Comparison of ENCODE assay signal across 8 cellular contexts in genomic region chr11:118572914-118573550, GRCh38. TPM values are rescaled to one million over a fixed set of nuclear protein-coding genes. Genes with fewer than 3 reads are reported as not detected.
DNase-seq lines count a peak whose midpoint lies in the region; ATAC-seq and TF ChIP-seq lines count a peak whose summit lies in the region.

No MANE protein-coding gene starts in this region.

- H3K27ac ChIP-seq in fibroblast of lung (ENCODE audit: insufficient read depth, low read length) = peak overlapping the region; percentile 100

- peaks cover 35% of the 10 kb centered on the region for H3K4me1 Mint-ChIP-seq in nephron progenitor cell

- H3K27ac Mint-ChIP-seq in nephron progenitor cell = peak overlapping the region; percentile 97

- peak overlapping the region; percentile 100 for H3K9ac ChIP-seq in fibroblast of lung (ENCODE audit: insufficient read depth, low read length)

- H3K27me3 Mint-ChIP-seq in nephron progenitor cell (ENCODE audit: low read depth, poor library complexity) = no peaks in the 10 kb centered on the region

- no peak overlapping the region for H2AFZ ChIP-seq in fibroblast of lung (ENCODE audit: low read length)

- H4K20me1 ChIP-seq in fibroblast of lung (ENCODE audit: control insufficient read depth, extremely low read depth, insufficient read depth, low read length) = peaks cover 2% of the 10 kb centered on the region

- H3K9me3 Mint-ChIP-seq in nephron progenitor cell = no peaks in the 10 kb centered on the region

- peak overlapping the region; percentile 44 for H3K4me2 ChIP-seq in fibroblast of lung (ENCODE audit: extremely low read depth, insufficient read depth, low read length)

- no peaks in the 10 kb centered on the region for H3K27me3 ChIP-seq in fibroblast of lung (ENCODE audit: control insufficient read depth, insufficient read depth, low read length)

- peak; percentile 37 for ATAC-seq in GM21529 (IDR thresholded peaks at IDR 0.05; ENCODE audit: unreplicated experiment)

- peaks cover 58% of the 10 kb centered on the region for H3K79me2 ChIP-seq in fibroblast of lung (ENCODE audit: control insufficient read depth, insufficient read depth, low read length)

- H3K4me3 Mint-ChIP-seq in nephron progenitor cell = peak overlapping the region; percentile 98

- no peaks in the 10 kb centered on the region for H3K9me3 ChIP-seq in fibroblast of lung (ENCODE audit: control insufficient read depth, insufficient read depth, low read depth, low read length)

- TF ChIP-seq CTCF in fibroblast of lung (conservative IDR thresholded peaks at IDR 0.05 in 1 of 2, IDR thresholded peaks at IDR 0.05 in 1 of 2; ENCODE audit: low read depth in 1 of 2, low read length in 2 of 2) (no peak), nephron progenitor cell (IDR thresholded peaks at IDR 0.05) (no peak)

- H3K4me1 ChIP-seq in fibroblast of lung (ENCODE audit: control insufficient read depth, extremely low read depth, insufficient read depth, low read length) = no peaks in the 10 kb centered on the region

- H3K36me3 ChIP-seq in fibroblast of lung (ENCODE audit: control insufficient read depth, insufficient read depth, low read length) = peaks cover 3% of the 10 kb centered on the region

- peak overlapping the region; percentile 68 to 99 (median 96) for H3K4me3 ChIP-seq in fibroblast of lung (replicated peaks in 1 of 4; ENCODE audit: control extremely low read depth in 1 of 4, insufficient read depth in 1 of 4, low read depth in 3 of 4, low read length in 4 of 4)

- DNase-seq in DMS79 (lab: John Stamatoyannopoulos, UW) (peak; percentile 19), Kasumi-1 (lab: John Stamatoyannopoulos, UW) (peak; percentile 24 to 58), fibroblast of lung (ENCODE audit: low read depth in 2 of 2) (peak; percentile 33 to 64), nephron progenitor cell (no peak), cerebellum (ENCODE audit: low spot score) (no peak), NCI-H1048 (lab: John Stamatoyannopoulos, UW) (no peak)
- peak; percentile 4 for DNase-seq in activated CD8-positive, alpha-beta memory T cell treated with anti-CD3 and anti-CD28 coated beads, Interleukin-2, amount 50 U/mL, for 1 hour (ENCODE audit: extremely low read depth)

- peaks cover 9% of the 10 kb centered on the region for H3K36me3 Mint-ChIP-seq in nephron progenitor cell (ENCODE audit: low read depth)

RNA-seq across cellular contexts. Expression of gene ARCN1, which starts 0.8 kb away (rescaled TPM):
- 87.8 and 116 TPM in 2 replicates for total RNA-seq in fibroblast of lung
- 359 and 387 TPM in 2 replicates for polyA plus RNA-seq in fibroblast of lung
- 158 and 178 TPM in 2 replicates for polyA plus RNA-seq in fibroblast of lung (2012)
- 105 and 106 TPM in 2 replicates for polyA minus RNA-seq in fibroblast of lung (ENCODE audit: low replicate concordance)
- 54.4 TPM for total RNA-seq in cerebellum

RNA-seq across cellular contexts. Expression of gene IFT46, which starts 7.3 kb away (rescaled TPM):
- total RNA-seq in fibroblast of lung = 28.8 and 32.5 TPM in 2 replicates
- 30.8 and 46.2 TPM in 2 replicates for polyA plus RNA-seq in fibroblast of lung
- 20.5 and 28.3 TPM in 2 replicates for polyA plus RNA-seq in fibroblast of lung (2012)
- 34.7 and 45.3 TPM in 2 replicates for polyA minus RNA-seq in fibroblast of lung (ENCODE audit: low replicate concordance)
- 27.6 TPM for total RNA-seq in cerebellum

RNA-seq across cellular contexts. Expression of gene PHLDB1, which starts 34.4 kb away (rescaled TPM):
- 45.5 and 51.4 TPM in 2 replicates for total RNA-seq in fibroblast of lung
- 59.0 and 61.4 TPM in 2 replicates for polyA plus RNA-seq in fibroblast of lung
- polyA plus RNA-seq in fibroblast of lung (2012) = 73.6 and 78.7 TPM in 2 replicates
- 196 and 273 TPM in 2 replicates for polyA minus RNA-seq in fibroblast of lung (ENCODE audit: low replicate concordance)
- total RNA-seq in cerebellum = 93.5 TPM

RNA-seq across cellular contexts. Expression of gene TMEM25, which starts 42.0 kb away (rescaled TPM):
- total RNA-seq in fibroblast of lung = 16.4 and 21.3 TPM in 2 replicates
- polyA plus RNA-seq in fibroblast of lung = 12.6 and 15.6 TPM in 2 replicates
- polyA plus RNA-seq in fibroblast of lung (2012) = 11.2 and 12.1 TPM in 2 replicates
- 31.4 and 41.9 TPM in 2 replicates for polyA minus RNA-seq in fibroblast of lung (ENCODE audit: low replicate concordance)
- 53.9 TPM for total RNA-seq in cerebellum

RNA-seq across cellular contexts. Expression of gene TTC36, which starts 45.8 kb away (rescaled TPM):
- 0.99 and 1.0 TPM in 2 replicates for total RNA-seq in fibroblast of lung
- polyA plus RNA-seq in fibroblast of lung = not detected in 2 replicates
- polyA plus RNA-seq in fibroblast of lung (2012) = 0.37 and 0.63 TPM in 2 replicates
- polyA minus RNA-seq in fibroblast of lung (ENCODE audit: low replicate concordance) = not detected in 2 replicates
- total RNA-seq in cerebellum = 1.5 TPM

Comparison
In these comparisons a context has a peak if more than half of its experiments do, and no peak if none do; other contexts are left out.
1. DNase-seq: peak in DMS79 (single experiment), Kasumi-1 (2 of 2), activated CD8-positive, alpha-beta memory T cell treated with anti-CD3 and anti-CD28 coated beads, Interleukin-2, amount 50 U/mL, for 1 hour (single experiment) and fibroblast of lung (2 of 2); none in nephron progenitor cell (single experiment), cerebellum (single experiment) and NCI-H1048 (single experiment).